In genomic region chr9:135907446-135908333, GRCh38 we compare ENCODE assay signal across 1 cellular context.
A peak's percentile ranks its signal among the peaks of the same experiment; 100 is the strongest.
TF ChIP-seq lines count a peak whose summit lies in the region.

CAMSAP1 (minus strand) TSS chr9:135907546; CDS start chr9:135907159, 387 bp downstream.

TF ChIP-seq in GM12878, 131 proteins besides CTCF, POLR2A, EP300 and RAD21 (continued from another document):
- no peak for TF ChIP-seq RELA (IDR thresholded peaks at IDR 0.05; ENCODE audit: borderline replicate concordance, partially characterized antibody)
- no peak for TF ChIP-seq RAD51 (IDR thresholded peaks at IDR 0.05)
- TF ChIP-seq NFYA (IDR thresholded peaks at IDR 0.05; ENCODE audit: borderline replicate concordance, low read depth, low read length): no peak
- no peak for TF ChIP-seq PML (IDR thresholded peaks at IDR 0.05; ENCODE audit: low read length)
- peak; percentile 83 for TF ChIP-seq NKRF (conservative IDR thresholded peaks at IDR 0.05)
